8 cellular contexts compared by ENCODE assay signal in genomic region chr5:172770374-172770674, GRCh38. TPM values are rescaled to one million over a fixed set of nuclear protein-coding genes. Genes with fewer than 3 reads are reported as not detected.
A peak's percentile ranks its signal among the peaks of the same experiment; 100 is the strongest.
DNase-seq lines count a peak whose midpoint lies in the region; ATAC-seq and TF ChIP-seq lines count a peak whose summit lies in the region.

No MANE protein-coding gene starts in this region.

- H3K4me1 ChIP-seq in CD8-positive, alpha-beta memory T cell (ENCODE audit: insufficient read depth, low read length) = peaks cover 52% of the 10 kb centered on the region
- peaks cover 30% of the 10 kb centered on the region for H3K4me1 ChIP-seq in MM.1S (ENCODE audit: low read length)

- no peaks in the 10 kb centered on the region for H3K9me2 ChIP-seq in MM.1S (replicated peaks; ENCODE audit: insufficient read depth, low read length)

- H3K9me3 ChIP-seq in CD8-positive, alpha-beta memory T cell (ENCODE audit: low read length) = no peaks in the 10 kb centered on the region
- H3K9me3 ChIP-seq in MM.1S (replicated peaks; ENCODE audit: insufficient read depth, low read length) = no peaks in the 10 kb centered on the region

- peaks cover 21 to 49% (median 22%) of the 10 kb centered on the region in 3 donors for H3K36me3 Mint-ChIP-seq in CD8-positive, alpha-beta memory T cell
- H3K36me3 Mint-ChIP-seq in natural killer cell = peaks cover 12% of the 10 kb centered on the region

- peak overlapping the region; percentile 96 to 100 (median 98) for H3K27ac Mint-ChIP-seq in CD8-positive, alpha-beta memory T cell
- peak overlapping the region; percentile 98 to 99 for H3K27ac Mint-ChIP-seq in natural killer cell

- H3K4me3 Mint-ChIP-seq in CD8-positive, alpha-beta memory T cell = peak overlapping the region; percentile 94 to 98 (median 96)
- peak overlapping the region; percentile 90 for H3K4me3 Mint-ChIP-seq in natural killer cell

- intact Hi-C loops in natural killer cell (cut with micrococcal nuclease) = no loop called here

- H4K20me1 ChIP-seq in MM.1S (ENCODE audit: insufficient read depth, low read length) = no peaks in the 10 kb centered on the region

- peaks cover 0 to 11% (median 3%) of the 10 kb centered on the region in 5 donors for H3K9me3 Mint-ChIP-seq in CD8-positive, alpha-beta memory T cell
- H3K9me3 Mint-ChIP-seq in natural killer cell = no peaks in the 10 kb centered on the region

- H3K27me3 Mint-ChIP-seq in CD8-positive, alpha-beta memory T cell = peaks cover 0 to 31% of the 10 kb centered on the region in 2 donors
- H3K27me3 Mint-ChIP-seq in natural killer cell (ENCODE audit: low read depth in 2 of 2) = no peaks in the 10 kb centered on the region

- no peak overlapping the region for H2AFZ ChIP-seq in MM.1S (ENCODE audit: low read length)

- peak overlapping the region; percentile 91 for H3K4me2 ChIP-seq in MM.1S (ENCODE audit: low read depth, low read length)

- peak overlapping the region; percentile 100 for H3K9ac ChIP-seq in MM.1S (ENCODE audit: low read length)

- H3K36me3 ChIP-seq in CD8-positive, alpha-beta memory T cell (ENCODE audit: insufficient read depth, low read length) = peaks cover 16% of the 10 kb centered on the region
- no peaks in the 10 kb centered on the region for H3K36me3 ChIP-seq in MM.1S (replicated peaks; ENCODE audit: insufficient read depth, low read length)

- peak in 1 of 5 donors; percentile 62 for DNase-seq in CD8-positive, alpha-beta memory T cell
- no peak for DNase-seq in MM.1S
- DNase-seq in natural killer cell = no peak
- DNase-seq in GDM1 (lab: John Stamatoyannopoulos, UW) = no peak
- DNase-seq in RPMI8226 = no peak
- DNase-seq in middle frontal gyrus (ENCODE audit: extremely low spot score, low spot score) = no peak

- TF ChIP-seq CTCF in MM.1S (IDR thresholded peaks at IDR 0.05; ENCODE audit: low read length) (no peak), natural killer cell (IDR thresholded peaks at IDR 0.05) (peak; percentile 27)

- no peak for ATAC-seq in natural killer cell
- no peak for ATAC-seq in GM21423 (IDR thresholded peaks at IDR 0.05; ENCODE audit: unreplicated experiment)

- POLR2A ChIA-PET in CD8-positive, alpha-beta memory T cell (lab: Charles Lee) = interaction anchor here (0.6 to 3.7 kb wide), 13 partner anchors 10 to 763 kb away, joined by 3 to 26 read pairs (median 6); partner anchors contain the start of genes ATP6V0E1, ERGIC1 and RPL26L1

- H3K79me2 ChIP-seq in MM.1S (ENCODE audit: low read length) = peaks cover 16% of the 10 kb centered on the region

- CTCF ChIA-PET in CD8-positive, alpha-beta memory T cell (lab: Charles Lee) = interaction anchor here (0.6 to 5.4 kb wide), 15 partner anchors 9 to 189 kb away, joined by 3 to 74 read pairs (median 4); partner anchors contain the start of gene RPL26L1

- H3K4me1 Mint-ChIP-seq in CD8-positive, alpha-beta memory T cell = peaks cover 70 to 81% (median 73%) of the 10 kb centered on the region in 3 donors
- H3K4me1 Mint-ChIP-seq in natural killer cell = peaks cover 63 to 88% of the 10 kb centered on the region in 2 donors

- H3K4me3 ChIP-seq in CD8-positive, alpha-beta memory T cell (ENCODE audit: low read length) = peak overlapping the region; percentile 87
- H3K4me3 ChIP-seq in MM.1S (ENCODE audit: low read length) = peak overlapping the region; percentile 86

- H3K27me3 ChIP-seq in CD8-positive, alpha-beta memory T cell (ENCODE audit: insufficient read depth, low read length, poor library complexity, severe bottlenecking) = no peaks in the 10 kb centered on the region
- no peaks in the 10 kb centered on the region for H3K27me3 ChIP-seq in MM.1S (replicated peaks; ENCODE audit: insufficient read depth, low read length)

- peaks cover 35% of the 10 kb centered on the region for H3F3A ChIP-seq in MM.1S (ENCODE audit: insufficient read depth, low read length)

- H3K27ac ChIP-seq in CD8-positive, alpha-beta memory T cell (ENCODE audit: low read depth, low read length) = peak overlapping the region; percentile 100
- H3K27ac ChIP-seq in MM.1S (ENCODE audit: low read length) = peak overlapping the region; percentile 98
- H3K27ac ChIP-seq in cingulate gyrus (ENCODE audit: low read depth, low read length) = peak overlapping the region; percentile 99

RNA-seq across cellular contexts. Expression of gene DUSP1, which starts 0.7 kb away (rescaled TPM):
- total RNA-seq in CD8-positive, alpha-beta memory T cell = 10 to 100 TPM in 1 of 2 experiments, 1 to 10 TPM in 1; 9.4 to 10.9 TPM
- polyA plus RNA-seq in CD8-positive, alpha-beta memory T cell = 1,007 TPM
- 1,000 to 10,000 TPM; 1,579 to 2,725 (median 2,168) TPM for total RNA-seq in natural killer cell

Comparison
In these comparisons a context has a peak if more than half of its experiments do, and no peak if none do; other contexts are left out.
1. RNA of gene DUSP1, which starts 0.7 kb away (total RNA-seq): 1,579 to 2,725 TPM in natural killer cell; 9.4 to 10.9 TPM in CD8-positive, alpha-beta memory T cell; every median in the first group is over 100 times any median in the second.
2. Peak in every context shown above with its lines, with median percentiles within 50 percentile points of each other: H3K27ac ChIP-seq.